Comparison of ENCODE assay signal across 18 cellular contexts in the genomic region with DNA sequence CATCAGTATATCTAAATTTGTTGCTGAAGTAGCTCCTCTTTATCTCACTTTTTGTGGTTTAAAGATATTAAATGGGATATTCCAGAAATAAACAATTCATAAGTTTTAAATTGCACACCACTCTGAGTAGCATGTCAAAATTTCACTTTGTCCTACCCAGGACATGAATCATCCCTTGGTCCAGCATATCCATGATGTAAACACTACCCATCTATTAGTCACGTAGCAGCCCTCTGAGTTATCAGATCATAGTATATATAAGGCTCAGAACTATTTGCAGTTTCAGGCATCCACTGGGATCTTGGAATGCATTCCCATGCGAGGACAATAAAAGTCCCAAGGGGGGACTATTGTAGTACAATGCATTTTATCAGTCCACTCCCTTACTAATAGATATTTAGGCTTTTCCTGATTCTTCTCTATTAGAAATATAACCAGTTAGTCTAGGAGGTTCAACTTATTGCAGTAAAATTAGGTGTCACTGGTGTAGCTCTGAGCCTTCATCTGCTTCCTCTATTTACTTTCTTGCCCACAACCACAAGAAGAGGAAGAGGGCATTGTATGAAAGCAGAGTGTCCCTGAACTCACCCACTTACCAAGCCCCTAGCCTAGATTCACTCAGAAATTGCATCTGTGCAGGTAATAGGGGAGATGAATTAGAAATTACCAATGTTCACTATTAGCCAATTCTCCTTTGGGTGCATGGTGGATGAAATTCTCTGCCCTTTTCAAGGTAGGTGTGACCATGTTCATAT.
A peak's percentile ranks its signal among the peaks of the same experiment; 100 is the strongest.
DNase-seq lines count a peak whose midpoint lies in the region; ATAC-seq, FAIRE-seq and TF ChIP-seq lines count a peak whose summit lies in the region.
"Had no signal": no experiment of that assay in that cellular context is flagged by ENCODE, and none has a peak within 500 bp of the region (broad histone marks: within the 10 kb centered on the region; RNA-seq: fewer than 3 reads in every experiment).

No MANE protein-coding gene starts in this region.

- FAIRE-seq in bronchial epithelial cell (lab: Jason Lieb, UNC), result no peak
- FAIRE-seq: colon had no signal

- H3K27me3 ChIP-seq in bronchial epithelial cell (ENCODE audit: control insufficient read depth, insufficient read depth, low read length) (no peaks in the 10 kb centered on the region), colonic mucosa (no peaks in the 10 kb centered on the region)
- H3K27me3 ChIP-seq: hepatocyte, thyroid gland had no signal

- ATAC-seq in GM18907 (IDR thresholded peaks at IDR 0.05; ENCODE audit: unreplicated experiment), result peak; percentile 71
- ATAC-seq in HG03095 (IDR thresholded peaks at IDR 0.05; ENCODE audit: unreplicated experiment), result no peak
- ATAC-seq: psoas muscle had no signal

- no peak overlapping the region for H3K4me3 ChIP-seq in NB4 (ENCODE audit: low read depth, low read length)
- no peak overlapping the region for H3K4me3 ChIP-seq in bronchial epithelial cell (ENCODE audit: low read depth, low read length)
- no peak overlapping the region for H3K4me3 ChIP-seq in skeletal muscle cell (ENCODE audit: low read depth, low read length)
- no peak overlapping the region for H3K4me3 ChIP-seq in colonic mucosa
- H3K4me3 ChIP-seq: hepatocyte, psoas muscle, thyroid gland had no signal

- H3K4me1 ChIP-seq in colonic mucosa, result no peaks in the 10 kb centered on the region
- H3K4me1 ChIP-seq: psoas muscle had no signal

- no peaks in the 10 kb centered on the region for H3K9me3 ChIP-seq in colonic mucosa
- H3K9me3 ChIP-seq: psoas muscle, SK-N-SH, thyroid gland had no signal

- H3K36me3 ChIP-seq in bronchial epithelial cell (ENCODE audit: control insufficient read depth, insufficient read depth, low read length) (no peaks in the 10 kb centered on the region), colonic mucosa (no peaks in the 10 kb centered on the region)
- H3K36me3 ChIP-seq: thyroid gland had no signal

- H3K9ac ChIP-seq in colonic mucosa (ENCODE audit: low read depth in 2 of 2, low read length in 2 of 2), result no peak overlapping the region
- H3K9ac ChIP-seq: SK-N-SH had no signal

- TF ChIP-seq CTCF in NB4 (IDR thresholded peaks at IDR 0.05; ENCODE audit: low read depth, low read length) (no peak), bronchial epithelial cell (IDR thresholded peaks at IDR 0.05; ENCODE audit: insufficient read depth, low read length, severe bottlenecking) (no peak), colonic mucosa (IDR thresholded peaks at IDR 0.05) (no peak)

- intact Hi-C loops in colonic mucosa (cut with DNase I), result no loop called here

- DNase-seq in NB4 (ENCODE audit: low read depth), result peak; percentile 19
- peak; percentile 82 for DNase-seq in bronchial epithelial cell (ENCODE audit: low read depth)
- peak; percentile 41 for DNase-seq in skeletal muscle cell (ENCODE audit: low read depth)
- DNase-seq in cerebellum (ENCODE audit: low spot score), result no peak
- no peak for DNase-seq in stimulated activated CD4-positive, alpha-beta T cell treated with anti-CD3 and anti-CD28 coated beads, Interleukin-4, amount 100 ng/mL, for 1 hour
- DNase-seq in colonic mucosa, result no peak
- DNase-seq: activated CD4-positive, alpha-beta T cell treated with anti-CD3 and anti-CD28 coated beads for 1 hour; activated effector memory CD4-positive, alpha-beta T cell treated with anti-CD3 and anti-CD28 coated beads, Interleukin-2, amount 50 U/mL, for 16 hours; Calu3; mesendoderm; NCI-H2171 treated with DMSO at 0.1 percent for 48 hours; psoas muscle; SK-N-SH; thyroid gland had no signal

- H3K27ac ChIP-seq in colonic mucosa, result no peak overlapping the region
- H3K27ac ChIP-seq: hepatocyte, psoas muscle, thyroid gland had no signal

- TF ChIP-seq POLR2A in NB4 (IDR thresholded peaks at IDR 0.05; ENCODE audit: extremely low read depth, insufficient read length), result no peak

Comparison
In these comparisons a context has a peak if more than half of its experiments do, and no peak if none do; other contexts are left out.
1. DNase-seq: peak in NB4 (single experiment), bronchial epithelial cell (single experiment) and skeletal muscle cell (single experiment); none in cerebellum (single experiment), stimulated activated CD4-positive, alpha-beta T cell treated with anti-CD3 and anti-CD28 coated beads, Interleukin-4, amount 100 ng/mL, for 1 hour (single experiment) and colonic mucosa (single experiment).